8 cellular contexts compared by ENCODE assay signal in the genomic region with DNA sequence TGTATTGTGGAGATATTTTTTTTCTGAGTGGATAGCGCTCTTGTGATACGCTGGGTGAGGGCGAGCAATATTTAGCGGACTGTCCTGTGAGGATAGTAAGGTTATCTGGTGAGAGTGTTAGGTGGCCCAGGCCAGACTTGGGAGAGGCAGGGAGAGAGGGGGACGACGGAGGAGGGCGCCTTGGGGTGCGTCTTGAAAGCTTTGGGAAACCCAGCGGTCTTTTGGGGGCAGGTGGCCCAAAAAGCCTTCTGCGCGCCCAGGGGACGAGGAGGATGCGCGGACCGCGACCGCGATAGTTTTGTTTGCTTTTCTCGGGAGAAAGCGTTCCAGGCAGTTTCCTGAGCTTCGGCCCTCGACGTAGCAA. TPM values are rescaled to one million over a fixed set of nuclear protein-coding genes. Genes with fewer than 3 reads are reported as not detected.
DNase-seq lines count a peak whose midpoint lies in the region; ATAC-seq and TF ChIP-seq lines count a peak whose summit lies in the region.

No MANE protein-coding gene starts in this region.

- peak overlapping the region; percentile 67 for H3K9ac ChIP-seq in fibroblast of lung (ENCODE audit: insufficient read depth, low read length)

- H3K36me3 ChIP-seq in Peyer's patch (no peaks in the 10 kb centered on the region), fibroblast of lung (ENCODE audit: control insufficient read depth, insufficient read depth, low read length) (no peaks in the 10 kb centered on the region)

- H3K4me3 ChIP-seq in Peyer's patch (peak overlapping the region; percentile 74 to 98 (median 78)), fibroblast of lung (replicated peaks in 1 of 4; ENCODE audit: control extremely low read depth in 1 of 4, insufficient read depth in 1 of 4, low read depth in 3 of 4, low read length in 4 of 4) (peak overlapping the region; percentile 65 to 92 (median 86))

- H3K4me1 ChIP-seq in Peyer's patch (peaks cover 0 to 12% (median 0%) of the 10 kb centered on the region in 4 donors), fibroblast of lung (ENCODE audit: control insufficient read depth, extremely low read depth, insufficient read depth, low read length) (no peaks in the 10 kb centered on the region)

- H3K27ac ChIP-seq in Peyer's patch (peak overlapping the region; percentile 61 to 88 (median 82)), fibroblast of lung (ENCODE audit: insufficient read depth, low read length) (peak overlapping the region; percentile 59)

- H3K79me2 ChIP-seq in fibroblast of lung (ENCODE audit: control insufficient read depth, insufficient read depth, low read length) = peaks cover 29% of the 10 kb centered on the region

- TF ChIP-seq POLR2A in Peyer's patch (IDR thresholded peaks at IDR 0.05) = no peak

- H3K27me3 ChIP-seq in Peyer's patch (no peaks in the 10 kb centered on the region), fibroblast of lung (ENCODE audit: control insufficient read depth, insufficient read depth, low read length) (no peaks in the 10 kb centered on the region)

- H3K9me3 ChIP-seq in Peyer's patch = no peaks in the 10 kb centered on the region
- H3K9me3 ChIP-seq in fibroblast of lung (ENCODE audit: control insufficient read depth, insufficient read depth, low read depth, low read length) = no peaks in the 10 kb centered on the region

- peak overlapping the region; percentile 66 for H2AFZ ChIP-seq in fibroblast of lung (ENCODE audit: low read length)

- no peak for TF ChIP-seq CTCF in Peyer's patch (IDR thresholded peaks at IDR 0.05)
- no peak for TF ChIP-seq CTCF in fibroblast of lung (conservative IDR thresholded peaks at IDR 0.05 in 1 of 2, IDR thresholded peaks at IDR 0.05 in 1 of 2; ENCODE audit: low read depth in 1 of 2, low read length in 2 of 2)

- ATAC-seq in GM19463 (IDR thresholded peaks at IDR 0.05; ENCODE audit: unreplicated experiment) (peak; percentile 2), HG02678 (IDR thresholded peaks at IDR 0.05; ENCODE audit: unreplicated experiment) (no peak), GM18502 (IDR thresholded peaks at IDR 0.05; ENCODE audit: poor library complexity, unreplicated experiment) (no peak), HG03457 (IDR thresholded peaks at IDR 0.05; ENCODE audit: unreplicated experiment) (no peak)

- H4K20me1 ChIP-seq in fibroblast of lung (ENCODE audit: control insufficient read depth, extremely low read depth, insufficient read depth, low read length) = no peaks in the 10 kb centered on the region

- H3K4me2 ChIP-seq in fibroblast of lung (ENCODE audit: extremely low read depth, insufficient read depth, low read length) = peak overlapping the region; percentile 26

- DNase-seq in Peyer's patch (peak in 2 of 3 donors; percentile 20 to 50), fibroblast of lung (ENCODE audit: low read depth in 2 of 2) (no peak), pons (ENCODE audit: low spot score) (peak; percentile 35), occipital lobe (lab: John Stamatoyannopoulos, UW) (no peak)

RNA-seq across cellular contexts. Expression of a gene that starts 0.5 kb away (rescaled TPM):
- total RNA-seq in Peyer's patch (10 to 100 TPM in 2 of 4 donors, 1 to 10 TPM in 2; 3.5 to 39.6 (median 10.5) TPM), fibroblast of lung (10.0 and 12.4 TPM in 2 replicates), occipital lobe (52.1 TPM)
- 11.1 and 17.6 TPM in 2 replicates for polyA plus RNA-seq in fibroblast of lung
- 13.6 and 18.3 TPM in 2 replicates for polyA plus RNA-seq in fibroblast of lung (2012)
- 9.7 and 11.7 TPM in 2 replicates for polyA minus RNA-seq in fibroblast of lung (ENCODE audit: low replicate concordance)

Comparison
In these comparisons a context has a peak if more than half of its experiments do, and no peak if none do; other contexts are left out.
1. DNase-seq: peak in Peyer's patch (2 of 3) and pons (single experiment); none in fibroblast of lung (0 of 2) and occipital lobe (single experiment).